In genomic region chr5:84304591-84304990, GRCh38 we compare ENCODE assay signal across 34 cellular contexts.
"Had no signal": no experiment of that assay in that cellular context is flagged by ENCODE, and none has a peak within 500 bp of the region (broad histone marks: within the 10 kb centered on the region; RNA-seq: fewer than 3 reads in every experiment).

No MANE protein-coding gene starts in this region.

- H3K9me3 Mint-ChIP-seq: brain; T-helper 2 cell treated with Interferon-gamma antibody and Interleukin-4, amounts not matched to agents 5 μg/mL and 100 μg/mL, for 36 hours had no signal

- H3K4me2 ChIP-seq: smooth muscle cell had no signal

- H3K4me3 Mint-ChIP-seq: activated CD4-positive, alpha-beta T cell treated with anti-CD3 and anti-CD28 coated beads for 36 hours; activated naive CD8-positive, alpha-beta T cell; brain; naive B cell; nephron progenitor cell; stimulated activated naive B cell treated with anti-CD40 and anti-IgM and Interleukin-4, amounts not matched to agents 10 μg/mL and 1 μg/mL and 100 μg/mL, for 72 hours; T-helper 2 cell treated with Interferon-gamma antibody and Interleukin-4, amounts not matched to agents 5 μg/mL and 100 μg/mL, for 36 hours had no signal

- H3K4me3 ChIP-seq: adrenal gland, ascending aorta, colonic mucosa, dorsolateral prefrontal cortex, esophagus muscularis mucosa, pancreas, prostate gland, right atrium auricular region, smooth muscle cell, stomach, thyroid gland, upper lobe of right lung had no signal

- DNase-seq: activated CD4-positive, alpha-beta T cell treated with anti-CD3 and anti-CD28 coated beads for 36 hours; activated CD4-positive, alpha-beta T cell treated with anti-CD3 and anti-CD28 coated beads, Interleukin-2, amount 50 U/mL, for 48 hours; activated CD4-positive, CD25-positive, alpha-beta regulatory T cell; activated CD8-positive, alpha-beta memory T cell treated with anti-CD3 and anti-CD28 coated beads for 24 hours; activated effector memory CD4-positive, alpha-beta T cell treated with Interleukin-2 at 50 U/mL for 16 hours; activated naive CD4-positive, alpha-beta T cell treated with Interleukin-2 at 50 U/mL for 16 hours; adrenal gland; central memory CD4-positive, alpha-beta T cell; colonic mucosa; dorsolateral prefrontal cortex; effector memory CD4-positive, alpha-beta T cell; foreskin fibroblast; head of caudate nucleus; hippocampal formation; kidney; left colon; mammary epithelial cell; naive B cell; nephron progenitor cell; pancreas; stimulated activated CD4-positive, alpha-beta T cell treated with anti-CD3 and anti-CD28 coated beads, Interleukin-1b, Interleukin-23, amount 100 ng/mL, for 48 hours; stimulated activated naive B cell treated with anti-CD40 and anti-IgM and Interleukin-4, amounts not matched to agents 10 μg/mL and 1 μg/mL and 100 μg/mL, for 72 hours; stomach; T-helper 1 cell; thyroid gland; upper lobe of right lung had no signal

- H3K36me3 Mint-ChIP-seq: activated naive CD8-positive, alpha-beta T cell; brain; naive B cell; stimulated activated naive B cell treated with anti-CD40 and anti-IgM and Interleukin-4, amounts not matched to agents 10 μg/mL and 1 μg/mL and 100 μg/mL, for 72 hours had no signal

- H3K36me3 ChIP-seq: adrenal gland, ascending aorta, colonic mucosa, esophagus muscularis mucosa, pancreas, prostate gland, right atrium auricular region, stomach, thyroid gland, upper lobe of right lung had no signal

- H3K27ac ChIP-seq: adrenal gland, ascending aorta, colonic mucosa, esophagus muscularis mucosa, pancreas, prostate gland, right atrium auricular region, stomach, thyroid gland, upper lobe of right lung had no signal

- H3K9me3 ChIP-seq: adrenal gland, ascending aorta, colonic mucosa, esophagus muscularis mucosa, pancreas, prostate gland, right atrium auricular region, stomach, thyroid gland, upper lobe of right lung had no signal

- H3K4me1 ChIP-seq: adrenal gland, colonic mucosa, esophagus muscularis mucosa, prostate gland, right atrium auricular region, upper lobe of right lung had no signal

- H3K27ac Mint-ChIP-seq: activated CD4-positive, alpha-beta T cell treated with anti-CD3 and anti-CD28 coated beads for 36 hours; activated naive CD8-positive, alpha-beta T cell; brain; naive B cell; nephron progenitor cell; stimulated activated naive B cell treated with anti-CD40 and anti-IgM and Interleukin-4, amounts not matched to agents 10 μg/mL and 1 μg/mL and 100 μg/mL, for 72 hours; T-helper 2 cell treated with Interferon-gamma antibody and Interleukin-4, amounts not matched to agents 5 μg/mL and 100 μg/mL, for 36 hours had no signal

- H3K27me3 ChIP-seq: adrenal gland, ascending aorta, colonic mucosa, dorsolateral prefrontal cortex, esophagus muscularis mucosa, pancreas, right atrium auricular region, stomach, thyroid gland, upper lobe of right lung had no signal

- ATAC-seq: activated CD4-positive, alpha-beta T cell treated with anti-CD3 and anti-CD28 coated beads for 36 hours; stimulated activated naive B cell treated with anti-CD40 and anti-IgM and Interleukin-4, amounts not matched to agents 10 μg/mL and 1 μg/mL and 100 μg/mL, for 72 hours had no signal

- H3K27me3 Mint-ChIP-seq: activated CD4-positive, alpha-beta T cell treated with anti-CD3 and anti-CD28 coated beads for 36 hours; activated naive CD8-positive, alpha-beta T cell; brain; naive B cell; stimulated activated naive B cell treated with anti-CD40 and anti-IgM and Interleukin-4, amounts not matched to agents 10 μg/mL and 1 μg/mL and 100 μg/mL, for 72 hours had no signal

- H3K4me1 Mint-ChIP-seq: activated CD4-positive, alpha-beta T cell treated with anti-CD3 and anti-CD28 coated beads for 36 hours; brain; naive B cell; nephron progenitor cell; stimulated activated naive B cell treated with anti-CD40 and anti-IgM and Interleukin-4, amounts not matched to agents 10 μg/mL and 1 μg/mL and 100 μg/mL, for 72 hours had no signal

- FAIRE-seq: kidney, pancreas had no signal
